ENCODE assay signal across 25 cellular contexts in genomic region chr2:20194097-20194989, GRCh38. TPM values are rescaled to one million over a fixed set of nuclear protein-coding genes. Genes with fewer than 3 reads are reported as not detected.
DNase-seq lines count a peak whose midpoint lies in the region; ATAC-seq, FAIRE-seq and TF ChIP-seq lines count a peak whose summit lies in the region.
"Had no signal": no experiment of that assay in that cellular context is flagged by ENCODE, and none has a peak within 500 bp of the region (broad histone marks: within the 10 kb centered on the region; RNA-seq: fewer than 3 reads in every experiment).

No MANE protein-coding gene starts in this region.

- H4K20me1 ChIP-seq in osteoblast (ENCODE audit: insufficient read depth, low read length), result no peaks in the 10 kb centered on the region

- no peak overlapping the region for H3K4me3 Mint-ChIP-seq in activated T-helper 2 cell treated with anti-CD3 and anti-CD28 coated beads, Interferon-gamma antibody, Interleukin-2, Interleukin-4, amounts not matched to agents 10 μg/mL and 5 μg/mL and 100 μg/mL, durations not matched to agents 14 hours and 24 hours and 36 hours (ENCODE audit: low read depth)
- H3K4me3 Mint-ChIP-seq: B cell; CD4-positive, CD25-positive, alpha-beta regulatory T cell; H9; IgD-negative memory B cell had no signal

- no peaks in the 10 kb centered on the region for H3K27me3 Mint-ChIP-seq in activated T-helper 2 cell treated with anti-CD3 and anti-CD28 coated beads, Interferon-gamma antibody, Interleukin-2, Interleukin-4, amounts not matched to agents 10 μg/mL and 5 μg/mL and 100 μg/mL, durations not matched to agents 14 hours and 24 hours and 36 hours (ENCODE audit: low read depth)

- H3K27me3 ChIP-seq in right lobe of liver (no peaks in the 10 kb centered on the region), osteoblast (ENCODE audit: insufficient read depth, low read length) (no peaks in the 10 kb centered on the region)

- no peaks in the 10 kb centered on the region for H3K36me3 Mint-ChIP-seq in activated T-helper 2 cell treated with anti-CD3 and anti-CD28 coated beads, Interferon-gamma antibody, Interleukin-2, Interleukin-4, amounts not matched to agents 10 μg/mL and 5 μg/mL and 100 μg/mL, durations not matched to agents 14 hours and 24 hours and 36 hours (ENCODE audit: low read depth)
- H3K36me3 Mint-ChIP-seq: CD4-positive, CD25-positive, alpha-beta regulatory T cell; IgD-negative memory B cell had no signal

- no peak for TF ChIP-seq CTCF in AG10803 (conservative IDR thresholded peaks at IDR 0.05; ENCODE audit: low read length)
- no peak for TF ChIP-seq CTCF in right lobe of liver (IDR thresholded peaks at IDR 0.05)
- no peak for TF ChIP-seq CTCF in osteoblast (IDR thresholded peaks at IDR 0.05; ENCODE audit: extremely low read depth, low read depth, low read length)

- H3K4me3 ChIP-seq in AG10803 (ENCODE audit: low read length) (no peak overlapping the region), right lobe of liver (no peak overlapping the region), osteoblast (ENCODE audit: insufficient read depth, low read length) (no peak overlapping the region)
- H3K4me3 ChIP-seq: GM23248, SK-N-MC had no signal

- H3K4me1 ChIP-seq in right lobe of liver (peaks cover 0 to 81% (median 37%) of the 10 kb centered on the region in 4 donors), osteoblast (ENCODE audit: insufficient read depth, low read length) (no peaks in the 10 kb centered on the region)

- no peaks in the 10 kb centered on the region for H3K9me3 Mint-ChIP-seq in activated T-helper 2 cell treated with anti-CD3 and anti-CD28 coated beads, Interferon-gamma antibody, Interleukin-2, Interleukin-4, amounts not matched to agents 10 μg/mL and 5 μg/mL and 100 μg/mL, durations not matched to agents 14 hours and 24 hours and 36 hours
- H3K9me3 Mint-ChIP-seq: CD4-positive, CD25-positive, alpha-beta regulatory T cell; H9; IgD-negative memory B cell had no signal

- H3K4me2 ChIP-seq in osteoblast (ENCODE audit: insufficient read depth, low read length), result no peak overlapping the region

- intact Hi-C loops in right lobe of liver (cut with DNase I), result no loop called here
- intact Hi-C loops in activated T-helper 2 cell treated with anti-CD3 and anti-CD28 coated beads, Interferon-gamma antibody, Interleukin-2, Interleukin-4, amounts not matched to agents 10 μg/mL and 5 μg/mL and 100 μg/mL, durations not matched to agents 14 hours and 24 hours and 36 hours (cut with micrococcal nuclease), result no loop called here

- ATAC-seq in right lobe of liver, result peak in 2 of 4 donors; percentile 3 to 51
- no peak for ATAC-seq in GM21390 (IDR thresholded peaks at IDR 0.05; ENCODE audit: unreplicated experiment)

- H3K36me3 ChIP-seq in right lobe of liver (no peaks in the 10 kb centered on the region), osteoblast (ENCODE audit: insufficient read depth, low read length) (no peaks in the 10 kb centered on the region)

- peak overlapping the region; percentile 71 to 99 (median 76) for H3K27ac ChIP-seq in right lobe of liver
- no peak overlapping the region for H3K27ac ChIP-seq in osteoblast (ENCODE audit: low read depth, low read length)
- H3K27ac ChIP-seq: GM23248, SK-N-MC had no signal

- H3K79me2 ChIP-seq in osteoblast (ENCODE audit: insufficient read depth, low read length), result no peaks in the 10 kb centered on the region

- H2AFZ ChIP-seq in osteoblast (ENCODE audit: low read length), result no peak overlapping the region
- H2AFZ ChIP-seq: GM23248 had no signal

- H3K4me1 Mint-ChIP-seq in activated T-helper 2 cell treated with anti-CD3 and anti-CD28 coated beads, Interferon-gamma antibody, Interleukin-2, Interleukin-4, amounts not matched to agents 10 μg/mL and 5 μg/mL and 100 μg/mL, durations not matched to agents 14 hours and 24 hours and 36 hours (ENCODE audit: low read depth), result no peaks in the 10 kb centered on the region
- H3K4me1 Mint-ChIP-seq: B cell; CD4-positive, CD25-positive, alpha-beta regulatory T cell; IgD-negative memory B cell had no signal

- FAIRE-seq in RCC 7860 (lab: Jason Lieb, UNC), result no peak
- FAIRE-seq: HTR-8/SVneo had no signal

- DNase-seq in AG10803 (ENCODE audit: low read depth), result peak; percentile 12
- DNase-seq in amniotic epithelial cell (ENCODE audit: low read depth), result peak; percentile 13
- no peak for DNase-seq in right lobe of liver
- peak; percentile 75 for DNase-seq in osteoblast (ENCODE audit: insufficient read length, low spot score, missing footprints)
- no peak for DNase-seq in GM19238 (ENCODE audit: insufficient read length, low spot score)
- DNase-seq in activated T-helper 2 cell treated with anti-CD3 and anti-CD28 coated beads, Interferon-gamma antibody, Interleukin-2, Interleukin-4, amounts not matched to agents 10 μg/mL and 5 μg/mL and 100 μg/mL, durations not matched to agents 14 hours and 24 hours and 36 hours (ENCODE audit: low spot score), result no peak
- DNase-seq in RCC 7860 (ENCODE audit: low spot score), result no peak
- DNase-seq: CD4-positive, CD25-positive, alpha-beta regulatory T cell; DMS79; H9; Karpas-422; MV-4-11; NCI-H1105 treated with DMSO at 0.1 percent for 48 hours; NCI-H1694 treated with DMSO at 0.1 percent for 48 hours; NCI-H2081 treated with DMSO at 0.1 percent for 48 hours; NCI-H446; NCI-H526 treated with DMSO at 0.1 percent for 48 hours; OCI-M1; SHP77 had no signal

- no peaks in the 10 kb centered on the region for H3K9me3 ChIP-seq in right lobe of liver
- H3K9me3 ChIP-seq in osteoblast (ENCODE audit: low read depth, low read length), result no peaks in the 10 kb centered on the region

- H3K27ac Mint-ChIP-seq in activated T-helper 2 cell treated with anti-CD3 and anti-CD28 coated beads, Interferon-gamma antibody, Interleukin-2, Interleukin-4, amounts not matched to agents 10 μg/mL and 5 μg/mL and 100 μg/mL, durations not matched to agents 14 hours and 24 hours and 36 hours, result no peak overlapping the region
- H3K27ac Mint-ChIP-seq: B cell; CD4-positive, CD25-positive, alpha-beta regulatory T cell; H9 had no signal

- no peak for TF ChIP-seq POLR2A in right lobe of liver (IDR thresholded peaks at IDR 0.05)

- WGBS in right lobe of liver (ENCODE audit: insufficient coverage, low coverage, low lambda C conversion rate, missing lambda C conversion rate), result 64% methylated on average over 10 of the region's 16 CpGs

RNA-seq across cellular contexts. Expression of gene SDC1, which starts 30.6 kb away (rescaled TPM):
- total RNA-seq in right lobe of liver, result 100 to 1,000 TPM; 260 to 452 (median 415) TPM
- 7.6 and 11.8 TPM in 2 replicates for total RNA-seq in osteoblast
- total RNA-seq in activated T-helper 2 cell treated with anti-CD3 and anti-CD28 coated beads, Interferon-gamma antibody, Interleukin-2, Interleukin-4, amounts not matched to agents 10 μg/mL and 5 μg/mL and 100 μg/mL, durations not matched to agents 14 hours and 24 hours and 36 hours, result 0.59 and 0.62 TPM in 2 replicates
- total RNA-seq: B cell; CD4-positive, CD25-positive, alpha-beta regulatory T cell had no signal

Comparison
In these comparisons a context has a peak if more than half of its experiments do, and no peak if none do; other contexts are left out.
1. DNase-seq: peak in AG10803 (single experiment), amniotic epithelial cell (single experiment) and osteoblast (single experiment); none in right lobe of liver (0 of 3), GM19238 (single experiment), activated T-helper 2 cell treated with anti-CD3 and anti-CD28 coated beads, Interferon-gamma antibody, Interleukin-2, Interleukin-4, amounts not matched to agents 10 μg/mL and 5 μg/mL and 100 μg/mL, durations not matched to agents 14 hours and 24 hours and 36 hours (single experiment) and RCC 7860 (single experiment).
2. RNA of gene SDC1, which starts 30.6 kb away (total RNA-seq): 260 to 452 TPM in right lobe of liver; 7.6 to 11.8 TPM in osteoblast and 0.59 to 0.62 TPM in activated T-helper 2 cell treated with anti-CD3 and anti-CD28 coated beads, Interferon-gamma antibody, Interleukin-2, Interleukin-4, amounts not matched to agents 10 μg/mL and 5 μg/mL and 100 μg/mL, durations not matched to agents 14 hours and 24 hours and 36 hours; every median in the first group is over 10 times any median in the second.